In genomic region chr17:37458805-37459204, GRCh38 we compare ENCODE assay signal across 17 cellular contexts. TPM values are rescaled to one million over a fixed set of nuclear protein-coding genes. Genes with fewer than 3 reads are reported as not detected.
DNase-seq lines count a peak whose midpoint lies in the region; ATAC-seq and TF ChIP-seq lines count a peak whose summit lies in the region.
"Had no signal": no experiment of that assay in that cellular context is flagged by ENCODE, and none has a peak within 500 bp of the region (broad histone marks: within the 10 kb centered on the region; RNA-seq: fewer than 3 reads in every experiment).

No MANE protein-coding gene starts in this region.

- in situ Hi-C loops in IMR-90 (cut with MboI; ENCODE audit: low sequenced_read_pairs), result no loop called here
- in situ Hi-C loops in astrocyte of the spinal cord (cut with HindIII; ENCODE audit: low sequenced_read_pairs), result no loop called here

- H4K5ac ChIP-seq in IMR-90 (ENCODE audit: low read depth, low read length), result no peak overlapping the region

- H3K27ac ChIP-seq in IMR-90 (ENCODE audit: insufficient read depth, low read length), result 0 out of 2 replicates have a peak overlapping the region, but pooled peaks have one; percentile 5
- H3K27ac ChIP-seq: breast epithelium, thoracic aorta had no signal

- peaks cover 5% of the 10 kb centered on the region for H3K4me1 ChIP-seq in IMR-90 (ENCODE audit: control insufficient read depth, insufficient read depth, low read length)
- H3K4me1 ChIP-seq: breast epithelium had no signal

- H3K79me1 ChIP-seq in IMR-90 (ENCODE audit: low read depth in 1 of 2, low read length in 2 of 2), result peaks cover 2 to 23% of the 10 kb centered on the region in 2 experiments; a peak in 2 of 4 replicates

- peaks cover 27% of the 10 kb centered on the region for H3K36me3 Mint-ChIP-seq in activated naive CD4-positive, alpha-beta T cell treated with anti-CD3 and anti-CD28 coated beads, Interleukin-2, amount 10 ng/mL, durations not matched to agents 7 days and 5 days

- no peaks in the 10 kb centered on the region for H3K9me3 ChIP-seq in IMR-90 (ENCODE audit: control insufficient read depth, insufficient read depth, low read length)
- H3K9me3 ChIP-seq: breast epithelium, thoracic aorta had no signal

- peak overlapping the region; percentile 42 for H2BK5ac ChIP-seq in IMR-90 (ENCODE audit: low read depth, low read length, poor library complexity, severe bottlenecking)

- peak overlapping the region; percentile 16; the same call in 1 of the 2 replicates for H2BK120ac ChIP-seq in IMR-90 (ENCODE audit: low read depth, low read length)

- H4K91ac ChIP-seq in IMR-90 (ENCODE audit: insufficient read depth, low read depth, low read length), result peak overlapping the region; percentile 59

- peak overlapping the region; percentile 61 for H3K4ac ChIP-seq in IMR-90 (ENCODE audit: low read depth, low read length)

- H3K9ac ChIP-seq in IMR-90 (ENCODE audit: low read depth, low read length), result no peak overlapping the region

- TF ChIP-seq CTCF in IMR-90 (conservative IDR thresholded peaks at IDR 0.05; ENCODE audit: low read depth, low read length) (no peak), astrocyte of the spinal cord (IDR thresholded peaks at IDR 0.05; ENCODE audit: low read depth, low read length) (no peak)

- peak overlapping the region; percentile 95 for H2AK5ac ChIP-seq in IMR-90 (ENCODE audit: low read depth, low read length)

- intact Hi-C loops in IMR-90 (cut with micrococcal nuclease), result no loop called here

- POLR2A ChIA-PET in IMR-90 (lab: Charles Lee; ENCODE audit: unreplicated experiment), result no interaction called here

- TF ChIP-seq POLR2A in IMR-90 (IDR thresholded peaks at IDR 0.05; ENCODE audit: low read depth, low read length), result no peak

- no peak overlapping the region for H3K4me3 Mint-ChIP-seq in activated naive CD4-positive, alpha-beta T cell treated with anti-CD3 and anti-CD28 coated beads, Interleukin-2, amount 10 ng/mL, durations not matched to agents 7 days and 5 days
- H3K4me3 Mint-ChIP-seq: activated naive CD4-positive, alpha-beta T cell treated with anti-CD3 and anti-CD28 coated beads for 36 hours; neural crest cell had no signal

- H3K4me3 ChIP-seq in IMR-90 (ENCODE audit: insufficient read depth, low read depth, low read length), result no peak overlapping the region
- H3K4me3 ChIP-seq in astrocyte of the spinal cord (ENCODE audit: low read depth, low read length), result no peak overlapping the region
- H3K4me3 ChIP-seq: breast epithelium, thoracic aorta had no signal

- H3K9me1 ChIP-seq in IMR-90 (ENCODE audit: insufficient read depth, low read length), result peaks cover 11% of the 10 kb centered on the region

- no peak overlapping the region for H3K4me2 ChIP-seq in IMR-90 (ENCODE audit: low read depth, low read length)

- CTCF ChIA-PET in IMR-90 (lab: Yijun Ruan, JAX), result interaction anchor here (0.6 kb wide), 1 partner anchor 394 kb away, joined by 3 read pairs; no protein-coding TSS in a partner anchor
- CTCF ChIA-PET in activated naive CD4-positive, alpha-beta T cell treated with anti-CD3 and anti-CD28 coated beads, Interleukin-2, amount 10 ng/mL, durations not matched to agents 7 days and 5 days (lab: Charles Lee), result no interaction called here

- no peaks in the 10 kb centered on the region for H3K27me3 Mint-ChIP-seq in activated naive CD4-positive, alpha-beta T cell treated with anti-CD3 and anti-CD28 coated beads, Interleukin-2, amount 10 ng/mL, durations not matched to agents 7 days and 5 days

- DNase-seq in AG08396 (ENCODE audit: low spot score) (peak; percentile 42), IMR-90 (peak; percentile 84), astrocyte of the spinal cord (ENCODE audit: low read depth, low spot score) (peak; percentile 66), kidney tubule cell (ENCODE audit: low spot score) (peak; percentile 69), SW 1271 (lab: John Stamatoyannopoulos, UW) (no peak)
- no peak for DNase-seq in activated naive CD4-positive, alpha-beta T cell treated with anti-CD3 and anti-CD28 coated beads, Interleukin-2, amount 10 ng/mL, durations not matched to agents 7 days and 5 days
- DNase-seq: activated CD4-positive, CD25-positive, alpha-beta regulatory T cell; activated naive CD4-positive, alpha-beta T cell treated with anti-CD3 and anti-CD28 coated beads for 36 hours; NCI-H1048; NCI-H2227 treated with DMSO at 0.1 percent for 48 hours; right cardiac atrium; stimulated activated CD4-positive, alpha-beta T cell treated with anti-CD3 and anti-CD28 coated beads, Interleukin-2, amount 100 ng/mL, for 48 hours had no signal

- H3K14ac ChIP-seq in IMR-90 (replicated peaks; ENCODE audit: low read depth, low read length), result peak overlapping the region; percentile 27; the same call in 1 of the 2 replicates

- WGBS in IMR-90 (ENCODE audit: extremely low coverage in 2 of 2, insufficient read length in 1 of 2), 2 experiments, result no CpG with 5 or more reads among the region's 3 CpGs

- H2AFZ ChIP-seq in IMR-90 (replicated peaks; ENCODE audit: low read length, poor library complexity), result no peak overlapping the region

- ATAC-seq in IMR-90 (ENCODE audit: low read depth) (peak; percentile 77), GM18502 (IDR thresholded peaks at IDR 0.05; ENCODE audit: poor library complexity, unreplicated experiment) (no peak), HG02610 (IDR thresholded peaks at IDR 0.05; ENCODE audit: unreplicated experiment) (no peak)
- ATAC-seq: right cardiac atrium had no signal

- no peak overlapping the region for H2AK9ac ChIP-seq in IMR-90 (replicated peaks; ENCODE audit: low read depth, low read length, poor library complexity)

- H2BK20ac ChIP-seq in IMR-90 (ENCODE audit: low read depth, low read length), result no peak overlapping the region

- no peaks in the 10 kb centered on the region for H3K9me3 Mint-ChIP-seq in activated naive CD4-positive, alpha-beta T cell treated with anti-CD3 and anti-CD28 coated beads, Interleukin-2, amount 10 ng/mL, durations not matched to agents 7 days and 5 days
- H3K9me3 Mint-ChIP-seq: activated naive CD4-positive, alpha-beta T cell treated with anti-CD3 and anti-CD28 coated beads for 36 hours; neural crest cell had no signal

- no peak overlapping the region for H3K18ac ChIP-seq in IMR-90 (ENCODE audit: low read depth, low read length)

- H3K36me3 ChIP-seq in IMR-90 (ENCODE audit: control insufficient read depth, insufficient read depth, low read length), result peaks cover 5% of the 10 kb centered on the region
- H3K36me3 ChIP-seq: breast epithelium had no signal

- H4K8ac ChIP-seq in IMR-90 (ENCODE audit: low read depth in 2 of 2, low read length in 2 of 2), result peak overlapping the region in 1 of 2 experiments; percentile 76; a peak in 1 of 4 replicates

- H3K27me3 ChIP-seq in IMR-90 (ENCODE audit: control insufficient read depth, insufficient read depth, low read length), result no peaks in the 10 kb centered on the region
- H3K27me3 ChIP-seq: breast epithelium had no signal

- no peak overlapping the region for H3K56ac ChIP-seq in IMR-90 (ENCODE audit: extremely low read depth, insufficient read depth, low read length)

- TF ChIP-seq RAD21 in IMR-90 (IDR thresholded peaks at IDR 0.05; ENCODE audit: low read length), result no peak

- no peak overlapping the region for H3K27ac Mint-ChIP-seq in activated naive CD4-positive, alpha-beta T cell treated with anti-CD3 and anti-CD28 coated beads, Interleukin-2, amount 10 ng/mL, durations not matched to agents 7 days and 5 days
- H3K27ac Mint-ChIP-seq: activated naive CD4-positive, alpha-beta T cell treated with anti-CD3 and anti-CD28 coated beads for 36 hours had no signal

- H4K20me1 ChIP-seq in IMR-90 (ENCODE audit: insufficient read depth, low read length), result 0 out of 2 replicates have a peak, but pooled peaks cover 5% of the 10 kb centered on the region

- no TSS peak for BruUV-seq in IMR-90 (replicated peaks; lab: Mats Ljungman, UMichigan)

- dilution Hi-C loops in IMR-90 (cut with HindIII; ENCODE audit: low sequenced_read_pairs, unreplicated experiment), result no loop called here

- 0 out of 2 replicates have a peak overlapping the region, but pooled peaks have one; percentile 29 for H3K23ac ChIP-seq in IMR-90 (ENCODE audit: low read depth, low read length)

- H3K4me1 Mint-ChIP-seq in activated naive CD4-positive, alpha-beta T cell treated with anti-CD3 and anti-CD28 coated beads, Interleukin-2, amount 10 ng/mL, durations not matched to agents 7 days and 5 days, result no peaks in the 10 kb centered on the region
- H3K4me1 Mint-ChIP-seq: neural crest cell had no signal

- peak overlapping the region; percentile 52; the same call in 1 of the 3 replicates for H2BK15ac ChIP-seq in IMR-90 (ENCODE audit: low read depth, low read length)

TF ChIP-seq in IMR-90, 13 proteins besides CTCF, POLR2A, EP300 and RAD21:
- TF ChIP-seq SMC3 (IDR thresholded peaks at IDR 0.05; ENCODE audit: low read depth, low read length) (no peak), BHLHE40 (IDR thresholded peaks at IDR 0.05; ENCODE audit: low read depth, low read length) (no peak), MXI1 (IDR thresholded peaks at IDR 0.05; ENCODE audit: borderline replicate concordance, low read depth, low read length) (no peak), FOS (IDR thresholded peaks at IDR 0.05; ENCODE audit: low read depth, low read length) (0 out of 2 replicates have a peak, but pooled peaks have one; percentile 11), MAZ (IDR thresholded peaks at IDR 0.05; ENCODE audit: borderline replicate concordance, low read depth, low read length) (no peak)

RNA-seq across cellular contexts. Expression of gene DUSP14, which starts 30.9 kb away (rescaled TPM):
- 97.5 and 102 TPM in 2 replicates for total RNA-seq in IMR-90 (2012; rRNA removed)
- 126 and 127 TPM in 2 replicates for polyA plus RNA-seq in IMR-90 (2012; rRNA removed)
- 93.8 and 139 TPM in 2 replicates for polyA plus RNA-seq in IMR-90 (2012; cell fraction: cytosol; rRNA removed)
- polyA plus RNA-seq in IMR-90 (2012; cell fraction: nucleus; rRNA removed; ENCODE audit: low replicate concordance), result 88.2 and 107 TPM in 2 replicates

RNA-seq across cellular contexts. Expression of gene TADA2A, which starts 52.1 kb away (rescaled TPM):
- 17.2 and 19.7 TPM in 2 replicates for total RNA-seq in IMR-90 (2012; rRNA removed)
- 9.0 and 13.1 TPM in 2 replicates for polyA plus RNA-seq in IMR-90 (2012; rRNA removed)
- 3.4 and 3.5 TPM in 2 replicates for polyA plus RNA-seq in IMR-90 (2012; cell fraction: cytosol; rRNA removed)
- polyA plus RNA-seq in IMR-90 (2012; cell fraction: nucleus; rRNA removed; ENCODE audit: low replicate concordance), result 7.1 and 33.3 TPM in 2 replicates

RNA-seq across cellular contexts. Expression of gene ACACA, which starts 52.2 kb away (rescaled TPM):
- 35.3 and 39.1 TPM in 2 replicates for total RNA-seq in IMR-90 (2012; rRNA removed)
- polyA plus RNA-seq in IMR-90 (2012; rRNA removed), result 19.7 and 21.3 TPM in 2 replicates
- polyA plus RNA-seq in IMR-90 (2012; cell fraction: cytosol; rRNA removed), result 8.0 and 10.6 TPM in 2 replicates
- 16.2 and 40.7 TPM in 2 replicates for polyA plus RNA-seq in IMR-90 (2012; cell fraction: nucleus; rRNA removed; ENCODE audit: low replicate concordance)

Comparison
In these comparisons a context has a peak if more than half of its experiments do, and no peak if none do; other contexts are left out.
1. DNase-seq: peak in AG08396 (single experiment), IMR-90 (single experiment), astrocyte of the spinal cord (single experiment) and kidney tubule cell (single experiment); none in activated naive CD4-positive, alpha-beta T cell treated with anti-CD3 and anti-CD28 coated beads, Interleukin-2, amount 10 ng/mL, durations not matched to agents 7 days and 5 days (single experiment) and SW 1271 (0 of 2).